Comparison of ENCODE assay signal across 12 cellular contexts in genomic region chr5:119304439-119304838, GRCh38. TPM values are rescaled to one million over a fixed set of nuclear protein-coding genes. Genes with fewer than 3 reads are reported as not detected.
DNase-seq lines count a peak whose midpoint lies in the region; ATAC-seq and TF ChIP-seq lines count a peak whose summit lies in the region.
"Had no signal": no experiment of that assay in that cellular context is flagged by ENCODE, and none has a peak within 500 bp of the region (broad histone marks: within the 10 kb centered on the region; RNA-seq: fewer than 3 reads in every experiment).

No MANE protein-coding gene starts in this region.

- H3K36me3 Mint-ChIP-seq in T-helper 2 cell treated with Interferon-gamma antibody and Interleukin-4, amounts not matched to agents 5 μg/mL and 100 μg/mL, for 36 hours (ENCODE audit: low read depth), result peaks cover 69% of the 10 kb centered on the region
- H3K36me3 Mint-ChIP-seq in endothelial cell (ENCODE audit: low read depth, unreplicated experiment), result peaks cover 10% of the 10 kb centered on the region

- peaks cover 86% of the 10 kb centered on the region for H3K4me1 Mint-ChIP-seq in T-helper 2 cell treated with Interferon-gamma antibody and Interleukin-4, amounts not matched to agents 5 μg/mL and 100 μg/mL, for 36 hours (ENCODE audit: low read depth)
- peaks cover 20% of the 10 kb centered on the region for H3K4me1 Mint-ChIP-seq in endothelial cell (ENCODE audit: unreplicated experiment)

- H3K27me3 Mint-ChIP-seq in T-helper 2 cell treated with Interferon-gamma antibody and Interleukin-4, amounts not matched to agents 5 μg/mL and 100 μg/mL, for 36 hours (ENCODE audit: low read depth), result no peaks in the 10 kb centered on the region
- peaks cover 6% of the 10 kb centered on the region for H3K27me3 Mint-ChIP-seq in endothelial cell (ENCODE audit: unreplicated experiment)

- peaks cover 5% of the 10 kb centered on the region for H3K9me3 Mint-ChIP-seq in T-helper 2 cell treated with Interferon-gamma antibody and Interleukin-4, amounts not matched to agents 5 μg/mL and 100 μg/mL, for 36 hours
- H3K9me3 Mint-ChIP-seq in endothelial cell (ENCODE audit: unreplicated experiment), result no peaks in the 10 kb centered on the region

- H3K36me3 ChIP-seq in RWPE2 (ENCODE audit: low read depth), result no peaks in the 10 kb centered on the region
- no peaks in the 10 kb centered on the region for H3K36me3 ChIP-seq in skeletal muscle satellite cell (ENCODE audit: insufficient read depth, low read length)
- H3K36me3 ChIP-seq: prostate gland had no signal

- peak overlapping the region; percentile 65 for H3K4me3 Mint-ChIP-seq in T-helper 2 cell treated with Interferon-gamma antibody and Interleukin-4, amounts not matched to agents 5 μg/mL and 100 μg/mL, for 36 hours
- H3K4me3 Mint-ChIP-seq in endothelial cell (ENCODE audit: unreplicated experiment), result peak overlapping the region; percentile 14

- H3K27ac ChIP-seq in RWPE2 (ENCODE audit: poor library complexity, severe bottlenecking), result peak overlapping the region; percentile 84
- H3K27ac ChIP-seq: prostate gland had no signal

- H3K9me3 ChIP-seq in RWPE2 (ENCODE audit: severe bottlenecking), result no peaks in the 10 kb centered on the region
- no peaks in the 10 kb centered on the region for H3K9me3 ChIP-seq in skeletal muscle satellite cell (replicated peaks; ENCODE audit: low read length)
- H3K9me3 ChIP-seq: prostate gland had no signal

- H3K4me3 ChIP-seq in RWPE2 (ENCODE audit: severe bottlenecking) (no peak overlapping the region), skeletal muscle satellite cell (ENCODE audit: low read length) (peak overlapping the region; percentile 35)
- H3K4me3 ChIP-seq: prostate gland had no signal

- peak overlapping the region; percentile 72 for H3K27ac Mint-ChIP-seq in T-helper 2 cell treated with Interferon-gamma antibody and Interleukin-4, amounts not matched to agents 5 μg/mL and 100 μg/mL, for 36 hours
- no peak overlapping the region for H3K27ac Mint-ChIP-seq in endothelial cell (ENCODE audit: unreplicated experiment)

- no peak for ATAC-seq in RWPE2 (ENCODE audit: low read depth)

- H3K27me3 ChIP-seq in RWPE2 (ENCODE audit: insufficient read depth, poor library complexity, severe bottlenecking) (no peaks in the 10 kb centered on the region), skeletal muscle satellite cell (ENCODE audit: control insufficient read depth, insufficient read depth, low read length) (no peaks in the 10 kb centered on the region)

- H3K4me1 ChIP-seq in RWPE2 (ENCODE audit: insufficient read depth, poor library complexity, severe bottlenecking), result peaks cover 52% of the 10 kb centered on the region
- peaks cover 51% of the 10 kb centered on the region for H3K4me1 ChIP-seq in skeletal muscle satellite cell (ENCODE audit: control insufficient read depth, insufficient read depth, low read length)

- TF ChIP-seq CTCF in RWPE2 (IDR thresholded peaks at IDR 0.05; ENCODE audit: poor library complexity, severe bottlenecking), result no peak
- no peak for TF ChIP-seq CTCF in endothelial cell (IDR thresholded peaks at IDR 0.05; ENCODE audit: unreplicated experiment)
- TF ChIP-seq CTCF in GM20000 (IDR thresholded peaks at IDR 0.05; ENCODE audit: extremely low read depth, missing control alignments), result no peak

- peak overlapping the region; percentile 57 for H3K4me2 ChIP-seq in skeletal muscle satellite cell (ENCODE audit: low read length)

- no peak overlapping the region for H3K9ac ChIP-seq in skeletal muscle satellite cell (ENCODE audit: low read depth, low read length)

- DNase-seq in T-helper 2 cell treated with Interferon-gamma antibody and Interleukin-4, amounts not matched to agents 5 μg/mL and 100 μg/mL, for 36 hours (ENCODE audit: low spot score), result no peak
- no peak for DNase-seq in T-helper 2 cell
- no peak for DNase-seq in RWPE2 (ENCODE audit: low spot score)
- DNase-seq in endothelial cell (ENCODE audit: low spot score), result no peak
- DNase-seq in GM20000 (ENCODE audit: low spot score), result no peak
- DNase-seq in NCI-H2107 (lab: John Stamatoyannopoulos, UW), result no peak
- no peak for DNase-seq in central memory CD4-positive, alpha-beta T cell
- DNase-seq: KBM-7, kidney, NCI-H526 treated with DMSO at 0.1 percent for 48 hours had no signal

RNA-seq across cellular contexts. Expression of gene TNFAIP8, which starts 51.4 kb away (rescaled TPM):
- 7.9 TPM for total RNA-seq in endothelial cell (ENCODE audit: unreplicated experiment)
- 20.5 and 25.1 TPM in 2 replicates for total RNA-seq in skeletal muscle satellite cell (2012; rRNA removed)
